10 cellular contexts compared by ENCODE assay signal in the genomic region with DNA sequence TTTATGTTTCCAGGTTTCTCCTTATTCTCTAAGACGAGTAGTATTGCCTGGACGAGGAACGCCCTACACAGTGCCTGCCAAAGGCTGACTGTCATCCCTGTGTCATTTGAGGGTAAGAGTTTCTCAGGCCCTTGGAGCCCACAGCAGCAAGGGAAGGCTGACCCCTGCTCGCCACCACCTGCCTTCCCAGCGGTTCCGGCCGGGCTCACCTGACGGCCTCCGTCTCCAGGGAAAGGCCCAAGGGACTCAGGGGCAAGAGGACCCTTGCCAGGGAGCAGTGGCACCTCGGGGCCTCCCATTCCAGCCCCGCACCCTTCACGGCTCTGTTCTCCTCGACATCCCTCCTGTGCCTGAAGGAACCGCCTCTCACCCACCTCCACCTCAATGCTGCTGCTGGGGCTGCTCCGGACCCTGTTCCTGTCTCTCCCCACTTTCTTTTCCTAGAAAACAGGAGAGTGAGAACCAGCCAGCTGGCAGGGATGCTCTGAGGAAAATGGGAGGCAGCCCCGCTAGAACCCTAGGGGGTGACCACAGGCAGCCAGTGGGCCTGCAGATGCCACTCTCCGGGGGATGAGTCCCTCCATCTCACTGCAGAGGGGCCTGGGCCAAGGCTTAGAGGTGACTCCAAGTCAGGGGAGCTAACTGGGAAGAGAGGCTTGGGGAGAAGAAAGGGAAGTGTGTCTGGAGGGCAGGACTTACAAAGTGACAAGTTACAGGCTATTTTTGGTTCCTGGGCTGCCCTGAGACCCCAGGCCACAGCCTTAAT. TPM values are rescaled to one million over a fixed set of nuclear protein-coding genes. Genes with fewer than 3 reads are reported as not detected.
A peak's percentile ranks its signal among the peaks of the same experiment; 100 is the strongest.
DNase-seq lines count a peak whose midpoint lies in the region; TF ChIP-seq lines count a peak whose summit lies in the region.
"Had no signal": no experiment of that assay in that cellular context is flagged by ENCODE, and none has a peak within 500 bp of the region (broad histone marks: within the 10 kb centered on the region; RNA-seq: fewer than 3 reads in every experiment).

No MANE protein-coding gene starts in this region.

- H3K9ac ChIP-seq in neuronal stem cell (ENCODE audit: low read depth, low read length, poor library complexity) = no peak overlapping the region

- peak overlapping the region; percentile 63 for H3K4me3 ChIP-seq in AG04450 (ENCODE audit: low read depth, low read length)
- no peak overlapping the region for H3K4me3 ChIP-seq in NB4 (ENCODE audit: low read depth, low read length)
- no peak overlapping the region for H3K4me3 ChIP-seq in neuronal stem cell (ENCODE audit: low read length in 2 of 2)

- no peak overlapping the region for H3K4me2 ChIP-seq in neuronal stem cell (ENCODE audit: insufficient read depth, low read length, poor library complexity, severe bottlenecking)

- no peak overlapping the region for H2BK5ac ChIP-seq in neuronal stem cell (ENCODE audit: low read length)

- peak overlapping the region; percentile 58 for H2AK5ac ChIP-seq in neuronal stem cell (ENCODE audit: low read depth, low read length)

- no CpG with 5 or more reads among the region's 17 CpGs for WGBS in neuronal stem cell (ENCODE audit: extremely low coverage in 2 of 2, insufficient read length in 2 of 2, insufficient replicate concordance in 1 of 2), 2 donors

- no peak overlapping the region for H3K4ac ChIP-seq in neuronal stem cell (ENCODE audit: low read length)

- TF ChIP-seq CTCF in AG04450 (IDR thresholded peaks at IDR 0.05; ENCODE audit: low read depth, low read length) (no peak), NB4 (IDR thresholded peaks at IDR 0.05; ENCODE audit: low read depth, low read length) (no peak)

- peaks cover 2% of the 10 kb centered on the region for H3K79me1 ChIP-seq in neuronal stem cell (ENCODE audit: low read depth, low read length)

- POLR2A ChIA-PET in AG04450 (lab: Yijun Ruan, JAX) = no interaction called here
- POLR2A ChIA-PET in HEK293T (lab: Yijun Ruan, JAX) = interaction anchor here (1.3 kb wide), 1 partner anchor 27 kb away, joined by 3 read pairs; the partner anchor contains the start of gene SFT2D3

- no peak overlapping the region for H2BK120ac ChIP-seq in neuronal stem cell (ENCODE audit: low read depth, low read length)

- CTCF ChIA-PET in AG04450 (lab: Charles Lee) = no interaction called here
- CTCF ChIA-PET in HEK293T (lab: Yijun Ruan, JAX) = no interaction called here

- H2BK15ac ChIP-seq in neuronal stem cell (ENCODE audit: low read length) = peak overlapping the region; percentile 31

- H3K9me3 ChIP-seq in AG04450 (ENCODE audit: control insufficient read depth, insufficient read depth, low read length) = no peaks in the 10 kb centered on the region; the same call in 1 of the 2 replicates
- H3K9me3 ChIP-seq in neuronal stem cell (replicated peaks in 1 of 2; ENCODE audit: control insufficient read depth in 2 of 2, insufficient read depth in 1 of 2, low read depth in 1 of 2, low read length in 2 of 2) = no peaks in the 10 kb centered on the region

- H3K4me1 ChIP-seq in neuronal stem cell (ENCODE audit: control insufficient read depth in 2 of 2, insufficient read depth in 1 of 2, low read depth in 1 of 2, low read length in 2 of 2) = peaks cover 2 to 4% of the 10 kb centered on the region in 2 donors

- H3K27ac ChIP-seq in AG04450 (ENCODE audit: low read depth, low read length) = no peak overlapping the region
- H3K27ac ChIP-seq in neuronal stem cell (replicated peaks; ENCODE audit: low read length) = no peak overlapping the region

- peak overlapping the region; percentile 44 for H4K91ac ChIP-seq in neuronal stem cell (ENCODE audit: low read depth, low read length, poor library complexity)

- H3K18ac ChIP-seq in neuronal stem cell (ENCODE audit: low read length) = peak overlapping the region; percentile 35

- H2BK12ac ChIP-seq in neuronal stem cell (ENCODE audit: low read length) = peak overlapping the region; percentile 14

- H3K14ac ChIP-seq in neuronal stem cell (ENCODE audit: low read length) = peak overlapping the region; percentile 43

- no peak overlapping the region for H2AFZ ChIP-seq in neuronal stem cell (ENCODE audit: low read length)

- H3K23ac ChIP-seq in neuronal stem cell (ENCODE audit: low read depth, low read length, poor library complexity) = no peak overlapping the region

- peaks cover 16% of the 10 kb centered on the region for H3K27me3 ChIP-seq in AG04450 (ENCODE audit: control insufficient read depth, insufficient read depth, low read length)
- H3K27me3 ChIP-seq in neuronal stem cell (ENCODE audit: control insufficient read depth in 3 of 3, insufficient read depth in 3 of 3, low read depth in 1 of 3, low read length in 3 of 3) = peaks cover 12 to 73% (median 45%) of the 10 kb centered on the region in 3 experiments

- no peaks in the 10 kb centered on the region for H3K36me3 ChIP-seq in neuronal stem cell (replicated peaks in 1 of 2; ENCODE audit: control insufficient read depth in 2 of 2, insufficient read depth in 2 of 2, low read length in 2 of 2)

- DNase-seq in AG04450 (ENCODE audit: low read depth, low spot score) = no peak
- peak; percentile 19 for DNase-seq in NB4 (ENCODE audit: low read depth)
- DNase-seq in glomerular visceral epithelial cell (ENCODE audit: extremely low spot score) = peak; percentile 18
- DNase-seq in neuronal stem cell (ENCODE audit: low spot score) = no peak
- DNase-seq in activated CD4-positive, alpha-beta T cell treated with anti-CD3 and anti-CD28 coated beads, Interleukin-2, amount 50 U/mL, for 1 hour = no peak
- DNase-seq in HEK293T (ENCODE audit: extremely low spot score) = no peak
- no peak for DNase-seq in putamen (ENCODE audit: low spot score)
- DNase-seq in NOMO-1 treated with dmso at 0.1 percent for 144 hours (lab: John Stamatoyannopoulos, UW; ENCODE audit: unreplicated experiment) = no peak
- DNase-seq: NCI-H345, T1000 had no signal

- no peak overlapping the region for H4K8ac ChIP-seq in neuronal stem cell (ENCODE audit: low read depth, low read length)

- no peak for TF ChIP-seq POLR2A in NB4 (IDR thresholded peaks at IDR 0.05; ENCODE audit: extremely low read depth, insufficient read length)

TF ChIP-seq in HEK293T, 16 proteins besides CTCF, POLR2A, EP300 and RAD21:
- TF ChIP-seq, protein P1, sequence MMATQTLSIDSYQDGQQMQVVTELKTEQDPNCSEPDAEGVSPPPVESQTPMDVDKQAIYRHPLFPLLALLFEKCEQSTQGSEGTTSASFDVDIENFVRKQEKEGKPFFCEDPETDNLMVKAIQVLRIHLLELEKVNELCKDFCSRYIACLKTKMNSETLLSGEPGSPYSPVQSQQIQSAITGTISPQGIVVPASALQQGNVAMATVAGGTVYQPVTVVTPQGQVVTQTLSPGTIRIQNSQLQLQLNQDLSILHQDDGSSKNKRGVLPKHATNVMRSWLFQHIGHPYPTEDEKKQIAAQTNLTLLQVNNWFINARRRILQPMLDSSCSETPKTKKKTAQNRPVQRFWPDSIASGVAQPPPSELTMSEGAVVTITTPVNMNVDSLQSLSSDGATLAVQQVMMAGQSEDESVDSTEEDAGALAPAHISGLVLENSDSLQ (IDR thresholded peaks at IDR 0.05) = no peak
- TF ChIP-seq SP1 (IDR thresholded peaks at IDR 0.05) = no peak
- TF ChIP-seq HDGF (IDR thresholded peaks at IDR 0.05; ENCODE audit: borderline replicate concordance) = no peak

RNA-seq across cellular contexts. Expression of gene LIMS2, which starts 1.8 kb away (rescaled TPM):
- 6.3 and 8.7 TPM in 2 replicates for polyA plus RNA-seq in AG04450 (2011; rRNA removed)
- polyA minus RNA-seq in AG04450 (2011; rRNA and poly(A)+ RNA removed) = 11.4 and 15.3 TPM in 2 replicates
- 2.1 TPM for polyA plus RNA-seq in neuronal stem cell (2013, experiment 1 of 2)
- 1.6 TPM for polyA plus RNA-seq in neuronal stem cell (2013, experiment 2 of 2)

RNA-seq across cellular contexts. Expression of gene GPR17, which starts 27.5 kb away (rescaled TPM):
- not detected in 2 replicates for polyA plus RNA-seq in AG04450 (2011; rRNA removed)
- polyA minus RNA-seq in AG04450 (2011; rRNA and poly(A)+ RNA removed) = not detected in 2 replicates
- polyA plus RNA-seq in neuronal stem cell (2013, experiment 1 of 2) = 0.06 TPM
- 0.04 TPM for polyA plus RNA-seq in neuronal stem cell (2013, experiment 2 of 2)

RNA-seq across cellular contexts. Expression of gene SFT2D3, which starts 27.8 kb away (rescaled TPM):
- polyA plus RNA-seq in AG04450 (2011; rRNA removed) = 4.3 and 5.3 TPM in 2 replicates
- polyA minus RNA-seq in AG04450 (2011; rRNA and poly(A)+ RNA removed) = 2.6 and 3.0 TPM in 2 replicates
- 20.6 TPM for polyA plus RNA-seq in neuronal stem cell (2013, experiment 1 of 2)
- 22.3 TPM for polyA plus RNA-seq in neuronal stem cell (2013, experiment 2 of 2)

Comparison
In these comparisons a context has a peak if more than half of its experiments do, and no peak if none do; other contexts are left out.
1. DNase-seq: peak in NB4 (single experiment) and glomerular visceral epithelial cell (single experiment); none in AG04450 (single experiment), neuronal stem cell (single experiment), activated CD4-positive, alpha-beta T cell treated with anti-CD3 and anti-CD28 coated beads, Interleukin-2, amount 50 U/mL, for 1 hour (single experiment), HEK293T (single experiment), putamen (single experiment) and NOMO-1 treated with dmso at 0.1 percent for 144 hours (single experiment).